1 cellular context compared by ENCODE assay signal in genomic region chr20:47251154-47252020, GRCh38.
TF ChIP-seq lines count a peak whose summit lies in the region.

No MANE protein-coding gene starts in this region.

TF ChIP-seq in K562, 482 proteins besides CTCF, POLR2A, EP300 and RAD21 (continued from another document):
- TF ChIP-seq ZBTB11 (CRISPR knock-in tag; IDR thresholded peaks at IDR 0.05), result peak in 1 of 3 experiments; percentile 92; a peak in 2 of 6 replicates
- peak; percentile 54; the same call in 1 of the 2 replicates for TF ChIP-seq ZNF121 (CRISPR knock-in tag; conservative IDR thresholded peaks at IDR 0.05)
- 0 out of 2 replicates have a peak, but pooled peaks have one; percentile 10 for TF ChIP-seq CEBPB (tag; IDR thresholded peaks at IDR 0.05)
- TF ChIP-seq RBM22 (IDR thresholded peaks at IDR 0.05; ENCODE audit: low read depth, low read length, poor library complexity, severe bottlenecking), result peak; percentile 83
- TF ChIP-seq ZNF75A (CRISPR knock-in tag; IDR thresholded peaks at IDR 0.05), result no peak
- no peak for TF ChIP-seq HEY1 (CRISPR knock-in tag; IDR thresholded peaks at IDR 0.05; ENCODE audit: borderline replicate concordance)
